Comparison of ENCODE assay signal across 1 cellular context in genomic region chr16:74608944-74609343, GRCh38.
TF ChIP-seq lines count a peak whose summit lies in the region.

No MANE protein-coding gene starts in this region.

TF ChIP-seq in K562, 482 proteins besides CTCF, POLR2A, EP300 and RAD21 (continued from another document and continues in another):
- TF ChIP-seq CTCFL (IDR thresholded peaks at IDR 0.05; ENCODE audit: borderline replicate concordance, insufficient read depth, low read depth, low read length, poor library complexity, severe bottlenecking) (no peak), SMARCC2 (IDR thresholded peaks at IDR 0.05; ENCODE audit: low read depth) (no peak), ZBTB43 (CRISPR knock-in tag; IDR thresholded peaks at IDR 0.05) (no peak), GTF2A2 (tag; IDR thresholded peaks at IDR 0.05) (no peak), ELF1 (tag; IDR thresholded peaks at IDR 0.05) (0 out of 2 replicates have a peak, but pooled peaks have one; percentile 41), CC2D1A (IDR thresholded peaks at IDR 0.05) (no peak), EHMT2 (IDR thresholded peaks at IDR 0.05) (no peak), HLTF (IDR thresholded peaks at IDR 0.05) (no peak), CCNT2 (IDR thresholded peaks at IDR 0.05; ENCODE audit: borderline replicate concordance, extremely low read depth, insufficient read length, low read depth, low read length) (peak; percentile 72), ZNF766 (CRISPR knock-in tag; conservative IDR thresholded peaks at IDR 0.05) (peak; percentile 39; the same call in 1 of the 2 replicates), GABPA (tag; conservative IDR thresholded peaks at IDR 0.05; ENCODE audit: low read depth) (no peak), FOXJ2 (tag; IDR thresholded peaks at IDR 0.05) (peak; percentile 95), TCF3 (CRISPR knock-in tag; IDR thresholded peaks at IDR 0.05) (peak; percentile 32; the same call in 1 of the 2 replicates), SMARCE1 (IDR thresholded peaks at IDR 0.05) (peak; percentile 90), ZSCAN32 (CRISPR knock-in tag; IDR thresholded peaks at IDR 0.05) (no peak), TGIF2 (CRISPR knock-in tag; IDR thresholded peaks at IDR 0.05) (no peak), ATF4 (CRISPR knock-in tag; IDR thresholded peaks at IDR 0.05) (no peak), NCOR1 (IDR thresholded peaks at IDR 0.05) (peak; percentile 25; the same call in 1 of the 2 replicates), ATF2 (CRISPR knock-in tag; IDR thresholded peaks at IDR 0.05) (no peak), MLLT1 (IDR thresholded peaks at IDR 0.05) (peak in 1 of 2 experiments; percentile 54; a peak in 1 of 4 replicates), NFIC (IDR thresholded peaks at IDR 0.05) (peak; percentile 84), ZNF449 (CRISPR knock-in tag; IDR thresholded peaks at IDR 0.05) (no peak), PHF21A (IDR thresholded peaks at IDR 0.05; ENCODE audit: borderline replicate concordance, low read depth) (no peak), ZNF778 (CRISPR knock-in tag; IDR thresholded peaks at IDR 0.05) (no peak), ARID1B (IDR thresholded peaks at IDR 0.05) (peak; percentile 79), KDM1A (IDR thresholded peaks at IDR 0.05) (peak; percentile 95), RBM22 (IDR thresholded peaks at IDR 0.05; ENCODE audit: low read depth, low read length, poor library complexity, severe bottlenecking) (no peak), UBTF (IDR thresholded peaks at IDR 0.05; ENCODE audit: borderline replicate concordance in 1 of 2, low read depth in 2 of 2, low read length in 2 of 2) (no peak), JUNB (CRISPR knock-in tag; conservative IDR thresholded peaks at IDR 0.05) (no peak), RBFOX2 (IDR thresholded peaks at IDR 0.05; ENCODE audit: low read depth, low read length) (no peak), HES1 (IDR thresholded peaks at IDR 0.05; ENCODE audit: low read depth) (peak; percentile 88), ZNF589 (CRISPR knock-in tag; IDR thresholded peaks at IDR 0.05; ENCODE audit: low read depth) (no peak), FOSL1 (tag; conservative IDR thresholded peaks at IDR 0.05) (peak; percentile 37; the same call in 1 of the 2 replicates), POLR3A (IDR thresholded peaks at IDR 0.05; ENCODE audit: borderline replicate concordance, extremely low read depth, insufficient read depth, insufficient read length) (no peak), CBX5 (IDR thresholded peaks at IDR 0.05; ENCODE audit: borderline replicate concordance, low read depth) (no peak), SAP30 (IDR thresholded peaks at IDR 0.05; ENCODE audit: borderline replicate concordance, insufficient read depth, low read depth, low read length, poor library complexity, severe bottlenecking) (no peak), BRF1 (IDR thresholded peaks at IDR 0.05; ENCODE audit: borderline replicate concordance, extremely low read depth, insufficient read length) (no peak), MAZ (CRISPR knock-in tag; conservative IDR thresholded peaks at IDR 0.05 in 1 of 2, IDR thresholded peaks at IDR 0.05 in 1 of 2) (no peak), CLOCK (CRISPR knock-in tag; IDR thresholded peaks at IDR 0.05; ENCODE audit: borderline replicate concordance) (no peak), ZEB2 (IDR thresholded peaks at IDR 0.05) (no peak), POLR2G (IDR thresholded peaks at IDR 0.05; ENCODE audit: low read depth, low read length) (no peak), RCOR1 (IDR thresholded peaks at IDR 0.05; ENCODE audit: borderline replicate concordance in 1 of 2, low read depth in 2 of 2, low read length in 2 of 2) (peak; percentile 65 to 99; a peak in 3 of 4 replicates), L3MBTL2 (IDR thresholded peaks at IDR 0.05) (no peak), PRDM10 (IDR thresholded peaks at IDR 0.05; ENCODE audit: partially characterized antibody) (no peak), CBFA2T3 (IDR thresholded peaks at IDR 0.05) (peak; percentile 77)
